17 cellular contexts compared by ENCODE assay signal in the genomic region with DNA sequence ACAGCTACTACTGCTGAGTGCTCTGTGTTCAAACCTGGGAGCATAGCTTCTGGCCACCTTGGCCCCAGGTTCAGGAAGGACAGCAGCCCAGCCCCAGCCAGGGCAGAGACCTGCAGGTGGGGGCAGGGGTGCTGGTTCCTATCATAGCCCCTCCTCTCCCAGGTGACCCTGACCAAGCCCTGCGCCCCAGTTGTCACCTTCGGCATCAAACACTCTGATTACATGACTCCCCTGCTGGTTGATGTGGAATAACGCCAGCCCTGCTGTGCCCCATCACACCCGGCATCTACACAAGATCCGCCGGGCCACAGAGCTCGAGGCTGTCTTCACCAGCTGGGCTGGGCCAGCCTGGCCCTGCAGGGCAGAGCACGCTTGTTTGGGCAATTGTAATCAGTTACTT. TPM values are rescaled to one million over a fixed set of nuclear protein-coding genes. Genes with fewer than 3 reads are reported as not detected.
DNase-seq lines count a peak whose midpoint lies in the region; TF ChIP-seq lines count a peak whose summit lies in the region.
"Had no signal": no experiment of that assay in that cellular context is flagged by ENCODE, and none has a peak within 500 bp of the region (broad histone marks: within the 10 kb centered on the region; RNA-seq: fewer than 3 reads in every experiment).

No MANE protein-coding gene starts in this region.

- no peaks in the 10 kb centered on the region for H3K9me2 ChIP-seq in OCI-LY7 (ENCODE audit: insufficient read depth, low read length)

- TF ChIP-seq CTCF in OCI-LY7 (conservative IDR thresholded peaks at IDR 0.05; ENCODE audit: low read length) (no peak), endodermal cell (conservative IDR thresholded peaks at IDR 0.05) (peak; percentile 37), sigmoid colon (IDR thresholded peaks at IDR 0.05) (no peak), GM10266 (IDR thresholded peaks at IDR 0.05; ENCODE audit: control insufficient read depth, insufficient read depth, low read depth, missing control alignments) (no peak)

- CTCF ChIA-PET in OCI-LY7 (lab: Charles Lee; ENCODE audit: unreplicated experiment), result no interaction called here

- no peak overlapping the region for H3K9ac ChIP-seq in endodermal cell (ENCODE audit: extremely low read depth, low read length, poor library complexity, severe bottlenecking)

- no peak overlapping the region for H3K4me3 Mint-ChIP-seq in endodermal cell
- H3K4me3 Mint-ChIP-seq: IgD-negative memory B cell had no signal

- no peaks in the 10 kb centered on the region for H3K27me3 ChIP-seq in endodermal cell (ENCODE audit: control insufficient read depth, insufficient read depth, low read length, poor library complexity, severe bottlenecking)
- H3K27me3 ChIP-seq in sigmoid colon, result no peaks in the 10 kb centered on the region
- H3K27me3 ChIP-seq: gastroesophageal sphincter had no signal

- peaks cover 16% of the 10 kb centered on the region; the same call in 1 of the 2 replicates for H3K36me3 ChIP-seq in OCI-LY7 (ENCODE audit: insufficient read depth, low read length)
- H3K36me3 ChIP-seq in endodermal cell (ENCODE audit: control insufficient read depth, insufficient read depth, low read length), result peaks cover 19% of the 10 kb centered on the region
- H3K36me3 ChIP-seq in sigmoid colon, result peaks cover 11 to 42% (median 21%) of the 10 kb centered on the region in 4 donors

- peaks cover 24% of the 10 kb centered on the region for H3K36me3 Mint-ChIP-seq in endodermal cell (ENCODE audit: low read depth)

- H3K9me3 ChIP-seq in OCI-LY7 (ENCODE audit: low read length) (no peaks in the 10 kb centered on the region), endodermal cell (ENCODE audit: control insufficient read depth, low read length) (no peaks in the 10 kb centered on the region), sigmoid colon (no peaks in the 10 kb centered on the region)
- H3K9me3 ChIP-seq: gastroesophageal sphincter had no signal

- H3K4me1 Mint-ChIP-seq in endodermal cell, result peaks cover 22% of the 10 kb centered on the region

- 90 to 100% methylated on average over 1 to 8 of the region's 8 CpGs for WGBS in endodermal cell (ENCODE audit: insufficient coverage in 1 of 2, insufficient read length in 1 of 2), 2 experiments
- 81 to 87% methylated on average over 8 of the region's 8 CpGs for WGBS in sigmoid colon, 2 donors

- no peaks in the 10 kb centered on the region for H3K4me1 ChIP-seq in OCI-LY7 (ENCODE audit: insufficient read depth, low read length, poor library complexity, severe bottlenecking)
- H3K4me1 ChIP-seq in endodermal cell (ENCODE audit: control insufficient read depth, insufficient read depth, low read length), result peaks cover 21% of the 10 kb centered on the region
- H3K4me1 ChIP-seq in sigmoid colon, result peaks cover 0 to 18% (median 7%) of the 10 kb centered on the region in 4 donors

- H3K27ac ChIP-seq in OCI-LY7 (ENCODE audit: low read depth, low read length, poor library complexity, severe bottlenecking), result no peak overlapping the region
- H3K27ac ChIP-seq in endodermal cell (ENCODE audit: low read depth, low read length), result no peak overlapping the region
- no peak overlapping the region for H3K27ac ChIP-seq in sigmoid colon
- H3K27ac ChIP-seq: gastroesophageal sphincter had no signal

- POLR2A ChIA-PET in OCI-LY7 (lab: Charles Lee), result no interaction called here

- intact Hi-C loops in OCI-LY7 (cut with micrococcal nuclease; ENCODE audit: unreplicated experiment) (no loop called here), sigmoid colon (cut with DNase I) (no loop called here)

- no peak for TF ChIP-seq EP300 in sigmoid colon (IDR thresholded peaks at IDR 0.05)

- H3K79me2 ChIP-seq in OCI-LY7 (ENCODE audit: insufficient read depth, low read depth, low read length), result no peaks in the 10 kb centered on the region

- no TSS peak for BruUV-seq in OCI-LY7 (replicated peaks; lab: Mats Ljungman, UMichigan)

- no peak overlapping the region for H2AFZ ChIP-seq in OCI-LY7 (ENCODE audit: low read length)

- H3K4me3 ChIP-seq in OCI-LY7 (ENCODE audit: low read depth, low read length, poor library complexity, severe bottlenecking) (no peak overlapping the region), endodermal cell (ENCODE audit: low read length) (no peak overlapping the region), sigmoid colon (no peak overlapping the region)
- H3K4me3 ChIP-seq: gastroesophageal sphincter had no signal

- TF ChIP-seq POLR2A in sigmoid colon (IDR thresholded peaks at IDR 0.05), result no peak

- no peak overlapping the region for H3K4me2 ChIP-seq in OCI-LY7 (ENCODE audit: low read length)

- DNase-seq in activated CD8-positive, alpha-beta memory T cell treated with anti-CD3 and anti-CD28 coated beads for 24 hours, result peak; percentile 50
- no peak for DNase-seq in activated CD8-positive, alpha-beta memory T cell treated with anti-CD3 and anti-CD28 coated beads, Interleukin-2, amount 50 U/mL, for 48 hours
- DNase-seq in OCI-LY7 (ENCODE audit: low spot score) (peak; percentile 18), endodermal cell (peak; percentile 48), sigmoid colon (peak; percentile 64), RKO (ENCODE audit: low spot score) (no peak), SK-N-DZ (ENCODE audit: low spot score) (no peak), GM10266 (ENCODE audit: extremely low spot score) (no peak)
- DNase-seq: activated gamma-delta T cell, NCI-H1417 treated with DMSO at 0.1 percent for 48 hours, NCI-H446 treated with DMSO at 0.1 percent for 48 hours had no signal

- peaks cover 2% of the 10 kb centered on the region for H3K27me3 Mint-ChIP-seq in endodermal cell (ENCODE audit: insufficient read depth)
- H3K27me3 Mint-ChIP-seq: IgD-negative memory B cell had no signal

- H4K20me1 ChIP-seq in OCI-LY7 (ENCODE audit: insufficient read depth, low read length), result no peaks in the 10 kb centered on the region

- no peaks in the 10 kb centered on the region for H3K9me3 Mint-ChIP-seq in endodermal cell
- H3K9me3 Mint-ChIP-seq: IgD-negative memory B cell had no signal

- no peak overlapping the region for H3K27ac Mint-ChIP-seq in endodermal cell

RNA-seq across cellular contexts. Expression of a gene that starts 6.9 kb away (rescaled TPM):
- total RNA-seq in OCI-LY7 (2014; rRNA removed; shearing (Covaris generic)), result not detected in 2 replicates
- total RNA-seq in OCI-LY7 (2022), result not detected in 2 replicates
- total RNA-seq in endodermal cell, result not detected
- polyA plus RNA-seq in endodermal cell (2013, experiment 1 of 2), result not detected
- polyA plus RNA-seq in endodermal cell (2013, experiment 2 of 2), result not detected
- not detected for total RNA-seq in sigmoid colon
- not detected for polyA plus RNA-seq in sigmoid colon
- polyA plus RNA-seq in SK-N-DZ (2014; cell fraction: cytosol; rRNA removed), result not detected in 2 replicates
- polyA plus RNA-seq in SK-N-DZ (2014; cell fraction: nucleus; rRNA removed), result not detected in 2 replicates
- total RNA-seq: bronchial epithelial cell, gastroesophageal sphincter, mononuclear cell, omental fat pad, subcutaneous adipose tissue had no signal
- polyA plus RNA-seq: IgD-negative memory B cell had no signal

RNA-seq across cellular contexts. Expression of a gene that starts 7.4 kb away (rescaled TPM):
- total RNA-seq in OCI-LY7 (2014; rRNA removed; shearing (Covaris generic)), result 12.3 and 16.2 TPM in 2 replicates
- total RNA-seq in OCI-LY7 (2022) (45.5 and 47.4 TPM in 2 replicates), endodermal cell (10 to 100 TPM; 47.4 to 63.7 TPM), sigmoid colon (10 to 100 TPM; 22.8 to 29.6 (median 23.8) TPM)
- polyA plus RNA-seq in endodermal cell (2013, experiment 1 of 2), result 26.3 TPM
- 25.1 TPM for polyA plus RNA-seq in endodermal cell (2013, experiment 2 of 2)
- 10 to 100 TPM; 33.8 to 48.1 (median 39.0) TPM for polyA plus RNA-seq in sigmoid colon
- polyA plus RNA-seq in SK-N-DZ (2014; cell fraction: cytosol; rRNA removed), result 14.3 and 14.4 TPM in 2 replicates
- polyA plus RNA-seq in SK-N-DZ (2014; cell fraction: nucleus; rRNA removed), result 12.2 and 15.2 TPM in 2 replicates

RNA-seq across cellular contexts. Expression of a gene that starts 7.7 kb away (rescaled TPM):
- 125 and 136 TPM in 2 replicates for total RNA-seq in OCI-LY7 (2014; rRNA removed; shearing (Covaris generic))
- 92.0 and 97.6 TPM in 2 replicates for total RNA-seq in OCI-LY7 (2022)
- 10 to 100 TPM; 77.1 to 92.6 TPM for total RNA-seq in endodermal cell
- polyA plus RNA-seq in endodermal cell (2013, experiment 1 of 2), result 55.1 TPM
- 56.8 TPM for polyA plus RNA-seq in endodermal cell (2013, experiment 2 of 2)
- total RNA-seq in sigmoid colon, result 100 to 1,000 TPM in 1 of 4 donors, 10 to 100 TPM in 3; 73.7 to 103 (median 86.8) TPM
- 10 to 100 TPM; 39.6 to 69.1 (median 47.9) TPM for polyA plus RNA-seq in sigmoid colon
- 94.9 and 124 TPM in 2 replicates for polyA plus RNA-seq in SK-N-DZ (2014; cell fraction: cytosol; rRNA removed)
- 115 and 126 TPM in 2 replicates for polyA plus RNA-seq in SK-N-DZ (2014; cell fraction: nucleus; rRNA removed)

RNA-seq across cellular contexts. Expression of a gene that starts 36.4 kb away (rescaled TPM):
- 8.5 and 10.3 TPM in 2 replicates for total RNA-seq in OCI-LY7 (2014; rRNA removed; shearing (Covaris generic))
- 18.5 and 21.0 TPM in 2 replicates for total RNA-seq in OCI-LY7 (2022)
- 10 to 100 TPM; 18.1 to 28.6 TPM for total RNA-seq in endodermal cell
- polyA plus RNA-seq in endodermal cell (2013, experiment 1 of 2), result 20.2 TPM
- 23.5 TPM for polyA plus RNA-seq in endodermal cell (2013, experiment 2 of 2)
- 10 to 100 TPM in 3 of 4 donors, 1 to 10 TPM in 1; 6.4 to 12.5 (median 11.5) TPM for total RNA-seq in sigmoid colon
- 10 to 100 TPM in 2 of 3 donors, 1 to 10 TPM in 1; 9.6 to 21.0 (median 12.5) TPM for polyA plus RNA-seq in sigmoid colon
- 7.2 and 13.0 TPM in 2 replicates for polyA plus RNA-seq in SK-N-DZ (2014; cell fraction: cytosol; rRNA removed)
- polyA plus RNA-seq in SK-N-DZ (2014; cell fraction: nucleus; rRNA removed), result 14.1 and 21.0 TPM in 2 replicates

RNA-seq across cellular contexts. Expression of a gene that starts 37.0 kb away (rescaled TPM):
- 146 and 156 TPM in 2 replicates for total RNA-seq in OCI-LY7 (2014; rRNA removed; shearing (Covaris generic))
- total RNA-seq in OCI-LY7 (2022) (134 and 154 TPM in 2 replicates), endodermal cell (100 to 1,000 TPM; 120 to 134 TPM), sigmoid colon (100 to 1,000 TPM in 2 of 4 donors, 10 to 100 TPM in 2; 86.2 to 118 (median 99.3) TPM)
- 151 TPM for polyA plus RNA-seq in endodermal cell (2013, experiment 1 of 2)
- polyA plus RNA-seq in endodermal cell (2013, experiment 2 of 2), result 145 TPM
- 100 to 1,000 TPM; 111 to 180 (median 138) TPM for polyA plus RNA-seq in sigmoid colon
- 165 and 194 TPM in 2 replicates for polyA plus RNA-seq in SK-N-DZ (2014; cell fraction: cytosol; rRNA removed)
- polyA plus RNA-seq in SK-N-DZ (2014; cell fraction: nucleus; rRNA removed), result 137 and 154 TPM in 2 replicates

Comparison
In these comparisons a context has a peak if more than half of its experiments do, and no peak if none do; other contexts are left out.
1. DNase-seq: peak in activated CD8-positive, alpha-beta memory T cell treated with anti-CD3 and anti-CD28 coated beads for 24 hours (single experiment), OCI-LY7 (single experiment), endodermal cell (single experiment) and sigmoid colon (single experiment); none in activated CD8-positive, alpha-beta memory T cell treated with anti-CD3 and anti-CD28 coated beads, Interleukin-2, amount 50 U/mL, for 48 hours (single experiment), RKO (single experiment), SK-N-DZ (single experiment) and GM10266 (single experiment).